In the genomic region with DNA sequence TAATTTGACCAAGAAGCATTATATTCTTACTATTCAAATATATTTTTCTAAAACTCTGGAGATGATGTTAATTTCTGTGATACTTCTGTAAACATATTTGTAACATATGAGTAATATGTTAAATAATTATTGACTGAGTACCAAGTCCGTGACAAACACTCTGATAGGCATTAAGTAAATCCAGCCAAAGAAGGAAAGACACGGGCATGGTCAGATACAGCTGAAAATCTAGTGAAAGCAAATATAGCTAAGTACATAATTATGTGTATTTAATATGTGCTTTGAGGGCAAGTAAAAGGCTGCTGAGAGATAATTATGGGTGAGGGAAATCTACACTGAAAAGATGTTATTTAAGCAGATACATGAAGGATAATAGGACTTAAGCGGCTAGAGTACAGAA, we compare ENCODE assay signal across 10 cellular contexts.
"Had no signal": no experiment of that assay in that cellular context is flagged by ENCODE, and none has a peak within 500 bp of the region (broad histone marks: within the 10 kb centered on the region; RNA-seq: fewer than 3 reads in every experiment).

No MANE protein-coding gene starts in this region.

- DNase-seq: activated CD4-positive, alpha-beta memory T cell treated with anti-CD3 and anti-CD28 coated beads for 36 hours; activated CD4-positive, CD25-positive, alpha-beta regulatory T cell treated with anti-CD3 and anti-CD28 coated beads, Interleukin-2, amount 50 U/mL, for 72 hours; activated gamma-delta T cell treated with Interleukin-2 at 50 U/mL for 16 hours; activated naive CD8-positive, alpha-beta T cell treated with anti-CD3 and anti-CD28 coated beads for 36 hours; activated T-cell treated with anti-CD3 and anti-CD28 coated beads, Interleukin-2, amount 50 U/mL, for 48 hours; cerebellar nuclear complex; left ventricle myocardium inferior; occipital lobe; right cardiac atrium had no signal

- FAIRE-seq: keratinocyte had no signal
